ENCODE assay signal across 21 cellular contexts in the genomic region with DNA sequence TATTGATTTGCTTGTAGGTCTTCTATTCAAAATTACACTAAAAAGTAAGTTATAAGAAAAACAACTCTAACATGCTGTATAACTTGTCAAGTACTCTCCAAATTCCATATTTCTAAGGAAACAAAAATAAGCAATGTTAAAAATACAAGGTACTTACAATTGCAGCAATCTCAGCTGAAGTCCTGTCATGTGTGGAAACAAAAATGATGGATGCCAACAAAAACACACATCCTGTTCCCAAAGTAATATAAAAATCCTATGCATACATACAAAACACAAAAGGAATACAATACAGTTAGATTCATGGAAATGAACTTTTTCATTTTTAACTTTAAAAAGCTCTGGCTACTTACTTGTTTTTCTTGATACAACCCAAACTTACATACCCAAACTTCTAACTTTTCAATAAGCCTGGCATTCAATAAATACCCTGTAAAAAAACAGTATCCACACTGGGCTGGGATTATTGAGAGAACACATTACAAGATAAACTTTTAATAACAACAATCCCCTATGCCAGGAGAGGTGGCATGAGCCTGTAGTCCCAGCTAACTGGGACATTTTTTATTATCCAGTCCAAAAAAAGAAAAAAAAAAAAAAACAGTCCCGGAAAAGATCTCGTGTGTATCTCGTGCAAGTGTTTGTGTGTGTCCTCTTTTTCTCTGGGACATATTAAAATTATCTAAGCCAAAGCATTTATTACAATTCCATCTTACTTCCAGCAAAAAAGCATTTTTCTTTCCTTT.
"Had no signal": no experiment of that assay in that cellular context is flagged by ENCODE, and none has a peak within 500 bp of the region (broad histone marks: within the 10 kb centered on the region; RNA-seq: fewer than 3 reads in every experiment).

No MANE protein-coding gene starts in this region.

- H3K4me1 Mint-ChIP-seq: WTC11 had no signal

- H3K36me3 Mint-ChIP-seq: natural killer cell had no signal

- H3K27me3 Mint-ChIP-seq: activated CD4-positive, alpha-beta memory T cell treated with anti-CD3 and anti-CD28 coated beads, Interleukin-2, amount 10 ng/mL, durations not matched to agents 7 days and 5 days; activated naive CD4-positive, alpha-beta T cell treated with anti-CD3 and anti-CD28 coated beads, Interleukin-2, amount 50 U/mL, for 24 hours had no signal

- H3K27ac ChIP-seq: cardiac muscle cell, left ventricle myocardium inferior, parathyroid adenoma, sigmoid colon, transverse colon had no signal

- H3K9me3 Mint-ChIP-seq: activated CD4-positive, alpha-beta memory T cell treated with anti-CD3 and anti-CD28 coated beads, Interleukin-2, amount 10 ng/mL, durations not matched to agents 7 days and 5 days; activated naive CD4-positive, alpha-beta T cell treated with anti-CD3 and anti-CD28 coated beads, Interleukin-2, amount 50 U/mL, for 24 hours; endodermal cell; natural killer cell; WTC11 had no signal

- H3K27ac Mint-ChIP-seq: activated CD4-positive, alpha-beta memory T cell treated with anti-CD3 and anti-CD28 coated beads, Interleukin-2, amount 10 ng/mL, durations not matched to agents 7 days and 5 days; activated naive CD4-positive, alpha-beta T cell treated with anti-CD3 and anti-CD28 coated beads, Interleukin-2, amount 50 U/mL, for 24 hours; endodermal cell; WTC11 had no signal

- H3K4me1 ChIP-seq: parathyroid adenoma had no signal

- H3K4me3 ChIP-seq: cardiac muscle cell, left ventricle myocardium inferior, sigmoid colon, transverse colon had no signal

- H3K9ac ChIP-seq: parathyroid adenoma had no signal

- H3K4me3 Mint-ChIP-seq: activated CD4-positive, alpha-beta memory T cell treated with anti-CD3 and anti-CD28 coated beads, Interleukin-2, amount 10 ng/mL, durations not matched to agents 7 days and 5 days; activated naive CD4-positive, alpha-beta T cell treated with anti-CD3 and anti-CD28 coated beads, Interleukin-2, amount 50 U/mL, for 24 hours; endodermal cell; natural killer cell; WTC11 had no signal

- DNase-seq: activated CD4-positive, alpha-beta memory T cell treated with anti-CD3 and anti-CD28 coated beads, Interleukin-2, amount 10 ng/mL, durations not matched to agents 7 days and 5 days; activated CD4-positive, alpha-beta T cell treated with anti-CD3 and anti-CD28 coated beads for 4 hours; activated effector memory CD4-positive, alpha-beta T cell treated with anti-CD3 and anti-CD28 coated beads, Interleukin-2, amount 50 U/mL, for 16 hours; activated T-cell treated with anti-CD3 and anti-CD28 coated beads, Interleukin-2, amount 50 U/mL, for 1 hour; amygdala; endodermal cell; head of caudate nucleus; kidney; left ventricle myocardium inferior; mesenchymal stem cell; natural killer cell; sigmoid colon; stimulated activated CD8-positive, alpha-beta memory T cell treated with anti-CD3 and anti-CD28 coated beads, Interleukin-4, amount 100 ng/mL, for 48 hours; stimulated activated naive CD8-positive, alpha-beta T cell treated with anti-CD3 and anti-CD28 coated beads, Interleukin-15, Interleukin-2, amounts not matched to agents 100 U/mL and 50 U/mL, for 24 hours; substantia nigra; SW 1271; transverse colon had no signal

- ATAC-seq: natural killer cell; stimulated activated naive CD8-positive, alpha-beta T cell treated with anti-CD3 and anti-CD28 coated beads, Interleukin-15, Interleukin-2, amounts not matched to agents 100 U/mL and 50 U/mL, for 24 hours; WTC11 had no signal

- H3K27me3 ChIP-seq: cardiac muscle cell, sigmoid colon, transverse colon had no signal

- H3K9me3 ChIP-seq: left ventricle myocardium inferior, sigmoid colon, transverse colon had no signal
